1 cellular context compared by ENCODE assay signal in genomic region chr9:85212887-85213286, GRCh38.
TF ChIP-seq lines count a peak whose summit lies in the region.

No MANE protein-coding gene starts in this region.

TF ChIP-seq in HCT116, 20 proteins besides CTCF, POLR2A, EP300 and RAD21 (continued from another document):
- TF ChIP-seq REST (IDR thresholded peaks at IDR 0.05; ENCODE audit: low read depth) = no peak
